In the genomic region with DNA sequence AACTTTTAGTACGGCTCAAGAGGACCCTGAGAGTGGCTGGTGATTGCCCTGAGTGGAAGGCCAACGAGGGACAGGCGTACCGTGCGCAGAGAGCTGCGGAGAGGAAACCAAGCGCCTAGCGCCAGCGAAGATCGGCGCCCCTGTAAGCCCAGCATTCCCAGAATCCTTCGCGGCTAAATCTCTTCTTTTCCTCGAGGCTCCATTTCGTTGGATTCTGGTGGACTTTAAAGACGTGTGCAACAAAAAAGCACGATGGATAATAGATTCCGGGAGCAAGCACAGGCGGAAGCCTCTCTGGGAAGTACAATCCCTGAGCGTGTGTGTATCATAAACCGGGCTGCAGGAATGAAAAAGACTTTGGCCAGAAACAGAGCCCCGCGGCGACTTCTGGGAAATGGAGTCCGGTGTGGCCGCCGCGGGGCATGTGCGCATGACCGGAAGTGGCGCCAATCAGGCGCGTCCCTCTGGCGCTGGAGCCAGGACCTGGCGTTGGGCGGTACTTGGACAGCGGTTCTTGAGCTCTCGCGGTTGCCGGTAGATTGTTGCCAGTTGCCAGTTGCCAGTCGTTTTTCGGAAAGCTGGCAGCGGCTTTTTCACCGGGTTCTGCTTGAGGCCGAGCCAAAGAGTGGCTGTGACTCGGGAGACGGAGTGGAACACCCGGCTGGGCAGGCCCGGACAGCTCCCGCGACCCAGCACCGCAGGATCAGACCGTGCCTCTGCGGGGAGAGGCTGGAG, we compare ENCODE assay signal across 1 cellular context.
A peak's percentile ranks its signal among the peaks of the same experiment; 100 is the strongest.
TF ChIP-seq lines count a peak whose summit lies in the region.

Gene ZNF79, plus strand, starts transcription at position 449 of the 735 bp plus-strand sequence. CDS start 406 bp downstream, outside the sequence.

TF ChIP-seq in HepG2, 621 proteins besides CTCF, POLR2A, EP300 and RAD21 (continued from another document and continues in another):
- TF ChIP-seq ZBTB4 (CRISPR knock-in tag; IDR thresholded peaks at IDR 0.05; ENCODE audit: borderline replicate concordance) = peak; percentile 66; the same call in 1 of the 2 replicates
- peak; percentile 64 for TF ChIP-seq DRAP1 (CRISPR knock-in tag; IDR thresholded peaks at IDR 0.05)
- TF ChIP-seq HNRNPK (IDR thresholded peaks at IDR 0.05; ENCODE audit: low read depth, low read length, poor library complexity, severe bottlenecking) = no peak
- TF ChIP-seq, protein P1, sequence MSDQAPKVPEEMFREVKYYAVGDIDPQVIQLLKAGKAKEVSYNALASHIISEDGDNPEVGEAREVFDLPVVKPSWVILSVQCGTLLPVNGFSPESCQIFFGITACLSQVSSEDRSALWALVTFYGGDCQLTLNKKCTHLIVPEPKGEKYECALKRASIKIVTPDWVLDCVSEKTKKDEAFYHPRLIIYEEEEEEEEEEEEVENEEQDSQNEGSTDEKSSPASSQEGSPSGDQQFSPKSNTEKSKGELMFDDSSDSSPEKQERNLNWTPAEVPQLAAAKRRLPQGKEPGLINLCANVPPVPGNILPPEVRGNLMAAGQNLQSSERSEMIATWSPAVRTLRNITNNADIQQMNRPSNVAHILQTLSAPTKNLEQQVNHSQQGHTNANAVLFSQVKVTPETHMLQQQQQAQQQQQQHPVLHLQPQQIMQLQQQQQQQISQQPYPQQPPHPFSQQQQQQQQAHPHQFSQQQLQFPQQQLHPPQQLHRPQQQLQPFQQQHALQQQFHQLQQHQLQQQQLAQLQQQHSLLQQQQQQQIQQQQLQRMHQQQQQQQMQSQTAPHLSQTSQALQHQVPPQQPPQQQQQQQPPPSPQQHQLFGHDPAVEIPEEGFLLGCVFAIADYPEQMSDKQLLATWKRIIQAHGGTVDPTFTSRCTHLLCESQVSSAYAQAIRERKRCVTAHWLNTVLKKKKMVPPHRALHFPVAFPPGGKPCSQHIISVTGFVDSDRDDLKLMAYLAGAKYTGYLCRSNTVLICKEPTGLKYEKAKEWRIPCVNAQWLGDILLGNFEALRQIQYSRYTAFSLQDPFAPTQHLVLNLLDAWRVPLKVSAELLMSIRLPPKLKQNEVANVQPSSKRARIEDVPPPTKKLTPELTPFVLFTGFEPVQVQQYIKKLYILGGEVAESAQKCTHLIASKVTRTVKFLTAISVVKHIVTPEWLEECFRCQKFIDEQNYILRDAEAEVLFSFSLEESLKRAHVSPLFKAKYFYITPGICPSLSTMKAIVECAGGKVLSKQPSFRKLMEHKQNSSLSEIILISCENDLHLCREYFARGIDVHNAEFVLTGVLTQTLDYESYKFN (CRISPR knock-in tag; conservative IDR thresholded peaks at IDR 0.05) = no peak; the same call in 1 of the 2 replicates
- 0 out of 2 replicates have a peak, but pooled peaks have one; percentile 24 for TF ChIP-seq ZNF724P (CRISPR knock-in tag; IDR thresholded peaks at IDR 0.05; ENCODE audit: borderline replicate concordance)
- no peak for TF ChIP-seq HNRNPUL1 (IDR thresholded peaks at IDR 0.05; ENCODE audit: low read depth, low read length)
- TF ChIP-seq IRX3 (CRISPR knock-in tag; IDR thresholded peaks at IDR 0.05; ENCODE audit: borderline replicate concordance, low read depth) = no peak
- TF ChIP-seq ZFP41 (CRISPR knock-in tag; IDR thresholded peaks at IDR 0.05; ENCODE audit: borderline replicate concordance) = no peak
- TF ChIP-seq, protein P2, sequence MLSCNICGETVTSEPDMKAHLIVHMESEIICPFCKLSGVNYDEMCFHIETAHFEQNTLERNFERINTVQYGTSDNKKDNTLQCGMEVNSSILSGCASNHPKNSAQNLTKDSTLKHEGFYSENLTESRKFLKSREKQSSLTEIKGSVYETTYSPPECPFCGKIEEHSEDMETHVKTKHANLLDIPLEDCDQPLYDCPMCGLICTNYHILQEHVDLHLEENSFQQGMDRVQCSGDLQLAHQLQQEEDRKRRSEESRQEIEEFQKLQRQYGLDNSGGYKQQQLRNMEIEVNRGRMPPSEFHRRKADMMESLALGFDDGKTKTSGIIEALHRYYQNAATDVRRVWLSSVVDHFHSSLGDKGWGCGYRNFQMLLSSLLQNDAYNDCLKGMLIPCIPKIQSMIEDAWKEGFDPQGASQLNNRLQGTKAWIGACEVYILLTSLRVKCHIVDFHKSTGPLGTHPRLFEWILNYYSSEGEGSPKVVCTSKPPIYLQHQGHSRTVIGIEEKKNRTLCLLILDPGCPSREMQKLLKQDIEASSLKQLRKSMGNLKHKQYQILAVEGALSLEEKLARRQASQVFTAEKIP (CRISPR knock-in tag; IDR thresholded peaks at IDR 0.05; ENCODE audit: borderline replicate concordance) = no peak
- TF ChIP-seq CHD4 (IDR thresholded peaks at IDR 0.05; ENCODE audit: borderline replicate concordance, low read length) = no peak
- 0 out of 2 replicates have a peak, but pooled peaks have one; percentile 7 for TF ChIP-seq CAMTA2 (CRISPR knock-in tag; IDR thresholded peaks at IDR 0.05; ENCODE audit: borderline replicate concordance)
- TF ChIP-seq ZNF350 (CRISPR knock-in tag; IDR thresholded peaks at IDR 0.05; ENCODE audit: borderline replicate concordance, low read depth) = peak; percentile 94
- TF ChIP-seq ZNF263 (CRISPR knock-in tag; IDR thresholded peaks at IDR 0.05) = 0 out of 2 replicates have a peak, but pooled peaks have one; percentile 11
- no peak; the same call in 1 of the 2 replicates for TF ChIP-seq POLR2AphosphoS2 (IDR thresholded peaks at IDR 0.05; ENCODE audit: low read depth, low read length)
- TF ChIP-seq ZNF468 (CRISPR knock-in tag; IDR thresholded peaks at IDR 0.05) = no peak
- peak; percentile 80; the same call in 1 of the 2 replicates for TF ChIP-seq NFAT5 (CRISPR knock-in tag; IDR thresholded peaks at IDR 0.05)
- TF ChIP-seq, protein P3, sequence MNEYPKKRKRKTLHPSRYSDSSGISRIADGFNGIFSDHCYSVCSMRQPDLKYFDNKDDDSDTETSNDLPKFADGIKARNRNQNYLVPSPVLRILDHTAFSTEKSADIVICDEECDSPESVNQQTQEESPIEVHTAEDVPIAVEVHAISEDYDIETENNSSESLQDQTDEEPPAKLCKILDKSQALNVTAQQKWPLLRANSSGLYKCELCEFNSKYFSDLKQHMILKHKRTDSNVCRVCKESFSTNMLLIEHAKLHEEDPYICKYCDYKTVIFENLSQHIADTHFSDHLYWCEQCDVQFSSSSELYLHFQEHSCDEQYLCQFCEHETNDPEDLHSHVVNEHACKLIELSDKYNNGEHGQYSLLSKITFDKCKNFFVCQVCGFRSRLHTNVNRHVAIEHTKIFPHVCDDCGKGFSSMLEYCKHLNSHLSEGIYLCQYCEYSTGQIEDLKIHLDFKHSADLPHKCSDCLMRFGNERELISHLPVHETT (CRISPR knock-in tag; conservative IDR thresholded peaks at IDR 0.05) = peak; percentile 39; the same call in 1 of the 2 replicates
- 0 out of 2 replicates have a peak, but pooled peaks have one; percentile 29 for TF ChIP-seq CCDC6 (CRISPR knock-in tag; IDR thresholded peaks at IDR 0.05)
- TF ChIP-seq POLR2G (IDR thresholded peaks at IDR 0.05; ENCODE audit: low read depth, low read length) = peak; percentile 89
- TF ChIP-seq, protein P4, sequence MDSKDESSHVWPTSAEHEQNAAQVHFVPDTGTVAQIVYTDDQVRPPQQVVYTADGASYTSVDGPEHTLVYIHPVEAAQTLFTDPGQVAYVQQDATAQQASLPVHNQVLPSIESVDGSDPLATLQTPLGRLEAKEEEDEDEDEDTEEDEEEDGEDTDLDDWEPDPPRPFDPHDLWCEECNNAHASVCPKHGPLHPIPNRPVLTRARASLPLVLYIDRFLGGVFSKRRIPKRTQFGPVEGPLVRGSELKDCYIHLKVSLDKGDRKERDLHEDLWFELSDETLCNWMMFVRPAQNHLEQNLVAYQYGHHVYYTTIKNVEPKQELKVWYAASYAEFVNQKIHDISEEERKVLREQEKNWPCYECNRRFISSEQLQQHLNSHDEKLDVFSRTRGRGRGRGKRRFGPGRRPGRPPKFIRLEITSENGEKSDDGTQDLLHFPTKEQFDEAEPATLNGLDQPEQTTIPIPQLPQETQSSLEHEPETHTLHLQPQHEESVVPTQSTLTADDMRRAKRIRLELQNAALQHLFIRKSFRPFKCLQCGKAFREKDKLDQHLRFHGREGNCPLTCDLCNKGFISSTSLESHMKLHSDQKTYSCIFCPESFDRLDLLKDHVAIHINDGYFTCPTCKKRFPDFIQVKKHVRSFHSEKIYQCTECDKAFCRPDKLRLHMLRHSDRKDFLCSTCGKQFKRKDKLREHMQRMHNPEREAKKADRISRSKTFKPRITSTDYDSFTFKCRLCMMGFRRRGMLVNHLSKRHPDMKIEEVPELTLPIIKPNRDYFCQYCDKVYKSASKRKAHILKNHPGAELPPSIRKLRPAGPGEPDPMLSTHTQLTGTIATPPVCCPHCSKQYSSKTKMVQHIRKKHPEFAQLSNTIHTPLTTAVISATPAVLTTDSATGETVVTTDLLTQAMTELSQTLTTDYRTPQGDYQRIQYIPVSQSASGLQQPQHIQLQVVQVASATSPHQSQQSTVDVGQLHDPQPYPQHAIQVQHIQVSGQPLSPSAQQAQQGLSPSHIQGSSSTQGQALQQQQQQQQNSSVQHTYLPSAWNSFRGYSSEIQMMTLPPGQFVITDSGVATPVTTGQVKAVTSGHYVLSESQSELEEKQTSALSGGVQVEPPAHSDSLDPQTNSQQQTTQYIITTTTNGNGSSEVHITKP (CRISPR knock-in tag; IDR thresholded peaks at IDR 0.05; ENCODE audit: low read depth) = no peak
- no peak for TF ChIP-seq SATB2 (CRISPR knock-in tag; IDR thresholded peaks at IDR 0.05)
- TF ChIP-seq KDM3A (CRISPR knock-in tag; IDR thresholded peaks at IDR 0.05; ENCODE audit: low read depth) = peak; percentile 66; the same call in 1 of the 2 replicates
- peak; percentile 48; the same call in 1 of the 2 replicates for TF ChIP-seq ZNF816 (CRISPR knock-in tag; IDR thresholded peaks at IDR 0.05; ENCODE audit: borderline replicate concordance)
- TF ChIP-seq NFE2 (CRISPR knock-in tag; IDR thresholded peaks at IDR 0.05) = no peak
- TF ChIP-seq ZNF33A (CRISPR knock-in tag; IDR thresholded peaks at IDR 0.05; ENCODE audit: borderline replicate concordance) = no peak
- no peak for TF ChIP-seq JUNB (CRISPR knock-in tag; IDR thresholded peaks at IDR 0.05; ENCODE audit: borderline replicate concordance)
- TF ChIP-seq, protein P5, sequence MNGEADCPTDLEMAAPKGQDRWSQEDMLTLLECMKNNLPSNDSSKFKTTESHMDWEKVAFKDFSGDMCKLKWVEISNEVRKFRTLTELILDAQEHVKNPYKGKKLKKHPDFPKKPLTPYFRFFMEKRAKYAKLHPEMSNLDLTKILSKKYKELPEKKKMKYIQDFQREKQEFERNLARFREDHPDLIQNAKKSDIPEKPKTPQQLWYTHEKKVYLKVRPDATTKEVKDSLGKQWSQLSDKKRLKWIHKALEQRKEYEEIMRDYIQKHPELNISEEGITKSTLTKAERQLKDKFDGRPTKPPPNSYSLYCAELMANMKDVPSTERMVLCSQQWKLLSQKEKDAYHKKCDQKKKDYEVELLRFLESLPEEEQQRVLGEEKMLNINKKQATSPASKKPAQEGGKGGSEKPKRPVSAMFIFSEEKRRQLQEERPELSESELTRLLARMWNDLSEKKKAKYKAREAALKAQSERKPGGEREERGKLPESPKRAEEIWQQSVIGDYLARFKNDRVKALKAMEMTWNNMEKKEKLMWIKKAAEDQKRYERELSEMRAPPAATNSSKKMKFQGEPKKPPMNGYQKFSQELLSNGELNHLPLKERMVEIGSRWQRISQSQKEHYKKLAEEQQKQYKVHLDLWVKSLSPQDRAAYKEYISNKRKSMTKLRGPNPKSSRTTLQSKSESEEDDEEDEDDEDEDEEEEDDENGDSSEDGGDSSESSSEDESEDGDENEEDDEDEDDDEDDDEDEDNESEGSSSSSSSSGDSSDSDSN (CRISPR knock-in tag; IDR thresholded peaks at IDR 0.05) = peak; percentile 78
